14 cellular contexts compared by ENCODE assay signal in the genomic region with DNA sequence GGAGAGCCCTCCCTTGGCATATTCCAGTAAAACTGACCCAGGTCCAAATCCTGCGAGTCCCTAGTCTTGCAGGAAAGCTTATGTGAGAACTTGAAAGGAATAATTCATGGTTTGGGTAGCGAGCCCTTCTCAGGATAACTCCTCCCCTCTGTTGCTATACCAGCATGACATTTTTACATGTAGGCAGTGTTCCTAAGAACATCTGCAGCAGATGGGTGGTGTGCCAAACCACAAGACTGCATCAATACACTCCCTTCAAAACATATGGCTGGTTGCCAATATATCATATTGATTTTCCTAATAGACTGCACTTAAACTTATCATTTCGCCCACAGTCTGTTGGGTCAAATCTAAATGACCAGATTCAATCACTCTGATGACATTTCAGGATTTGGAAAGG. TPM values are rescaled to one million over a fixed set of nuclear protein-coding genes. Genes with fewer than 3 reads are reported as not detected.
A peak's percentile ranks its signal among the peaks of the same experiment; 100 is the strongest.
DNase-seq lines count a peak whose midpoint lies in the region; ATAC-seq, FAIRE-seq and TF ChIP-seq lines count a peak whose summit lies in the region.
"Had no signal": no experiment of that assay in that cellular context is flagged by ENCODE, and none has a peak within 500 bp of the region (broad histone marks: within the 10 kb centered on the region; RNA-seq: fewer than 3 reads in every experiment).

No MANE protein-coding gene starts in this region.

- H3K4me3 ChIP-seq in BLaER1 (no peak overlapping the region), bronchial epithelial cell (ENCODE audit: low read depth, low read length) (no peak overlapping the region), mucosa of descending colon (no peak overlapping the region)
- H3K4me3 ChIP-seq: colonic mucosa, gastrocnemius medialis, SK-N-MC had no signal

- H3K27ac ChIP-seq in BLaER1, result no peak overlapping the region
- H3K27ac ChIP-seq: colonic mucosa, gastrocnemius medialis, SK-N-MC had no signal

- DNase-seq in bronchial epithelial cell (ENCODE audit: low read depth) (peak; percentile 17), globus pallidus (ENCODE audit: low spot score) (peak; percentile 51), sciatic nerve (ENCODE audit: low spot score) (no peak), SW480 (ENCODE audit: low spot score) (no peak), mucosa of descending colon (no peak)
- DNase-seq: colonic mucosa; gastrocnemius medialis; NCI-H187; stimulated activated CD4-positive, alpha-beta T cell treated with anti-CD3 and anti-CD28 coated beads, Interleukin-2, amount 100 ng/mL, for 48 hours had no signal

- no peaks in the 10 kb centered on the region for H3K27me3 ChIP-seq in BLaER1
- no peaks in the 10 kb centered on the region for H3K27me3 ChIP-seq in bronchial epithelial cell (ENCODE audit: control insufficient read depth, insufficient read depth, low read length)
- H3K27me3 ChIP-seq: colonic mucosa, gastrocnemius medialis had no signal

- intact Hi-C loops in sciatic nerve (cut with DNase I), result loop anchor here (5.0 kb wide), 1 partner anchor 79 kb away; no protein-coding TSS in a partner anchor
- intact Hi-C loops in mucosa of descending colon (cut with DNase I, micrococcal nuclease), result loop anchor here in 1 of 2 donors (10.0 kb wide), 1 partner anchor 81 kb away; no protein-coding TSS in a partner anchor

- TF ChIP-seq RAD21 in Ishikawa (IDR thresholded peaks at IDR 0.05; ENCODE audit: low read depth), result no peak

- FAIRE-seq in bronchial epithelial cell (lab: Jason Lieb, UNC), result no peak
- FAIRE-seq: islet of Langerhans had no signal

- peaks cover 34% of the 10 kb centered on the region for H3K4me1 ChIP-seq in BLaER1
- H3K4me1 ChIP-seq in mucosa of descending colon (ENCODE audit: low read depth), result peaks cover under 1% of the 10 kb centered on the region
- H3K4me1 ChIP-seq: colonic mucosa, gastrocnemius medialis had no signal

- TF ChIP-seq EP300 in Ishikawa (IDR thresholded peaks at IDR 0.05; ENCODE audit: borderline replicate concordance), result no peak

- H3K9ac ChIP-seq in BLaER1, result no peak overlapping the region

- TF ChIP-seq CTCF in bronchial epithelial cell (IDR thresholded peaks at IDR 0.05; ENCODE audit: insufficient read depth, low read length, severe bottlenecking) (no peak), mucosa of descending colon (IDR thresholded peaks at IDR 0.05) (no peak)

- H3K36me3 ChIP-seq in BLaER1, result peaks cover 81% of the 10 kb centered on the region
- H3K36me3 ChIP-seq in bronchial epithelial cell (ENCODE audit: control insufficient read depth, insufficient read depth, low read length), result peaks cover 7% of the 10 kb centered on the region
- H3K36me3 ChIP-seq in mucosa of descending colon (ENCODE audit: low read depth), result peaks cover 3% of the 10 kb centered on the region

- H4K20me1 ChIP-seq in BLaER1, result no peaks in the 10 kb centered on the region

- ATAC-seq in sciatic nerve (no peak), GM19395 (IDR thresholded peaks at IDR 0.05; ENCODE audit: unreplicated experiment) (no peak), mucosa of descending colon (no peak)
- ATAC-seq: gastrocnemius medialis had no signal

- H3K9me3 ChIP-seq in BLaER1 (no peaks in the 10 kb centered on the region), mucosa of descending colon (no peaks in the 10 kb centered on the region)
- H3K9me3 ChIP-seq: colonic mucosa, gastrocnemius medialis had no signal

- H3K4me2 ChIP-seq in BLaER1, result peak overlapping the region; percentile 70

TF ChIP-seq in Ishikawa, 13 proteins besides CTCF, POLR2A, EP300 and RAD21:
- 0 out of 2 replicates have a peak, but pooled peaks have one; percentile 15 for TF ChIP-seq NFIC (IDR thresholded peaks at IDR 0.05)
- TF ChIP-seq EGR1 (IDR thresholded peaks at IDR 0.05), result no peak
- TF ChIP-seq, protein P1, sequence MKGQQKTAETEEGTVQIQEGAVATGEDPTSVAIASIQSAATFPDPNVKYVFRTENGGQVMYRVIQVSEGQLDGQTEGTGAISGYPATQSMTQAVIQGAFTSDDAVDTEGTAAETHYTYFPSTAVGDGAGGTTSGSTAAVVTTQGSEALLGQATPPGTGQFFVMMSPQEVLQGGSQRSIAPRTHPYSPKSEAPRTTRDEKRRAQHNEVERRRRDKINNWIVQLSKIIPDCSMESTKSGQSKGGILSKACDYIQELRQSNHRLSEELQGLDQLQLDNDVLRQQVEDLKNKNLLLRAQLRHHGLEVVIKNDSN (IDR thresholded peaks at IDR 0.05), result no peak
- TF ChIP-seq, protein P2, sequence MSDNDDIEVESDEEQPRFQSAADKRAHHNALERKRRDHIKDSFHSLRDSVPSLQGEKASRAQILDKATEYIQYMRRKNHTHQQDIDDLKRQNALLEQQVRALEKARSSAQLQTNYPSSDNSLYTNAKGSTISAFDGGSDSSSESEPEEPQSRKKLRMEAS (IDR thresholded peaks at IDR 0.05), result no peak

RNA-seq across cellular contexts. Expression of a gene that starts 19.9 kb away (rescaled TPM):
- total RNA-seq in bronchial epithelial cell, result 62.9 and 70.3 TPM in 2 replicates
- 80.5 TPM for total RNA-seq in sciatic nerve
- 100 to 1,000 TPM in 2 of 3 donors, 10 to 100 TPM in 1; 97.9 to 138 (median 114) TPM for total RNA-seq in mucosa of descending colon

RNA-seq across cellular contexts. Expression of a gene that starts 20.2 kb away (rescaled TPM):
- total RNA-seq in bronchial epithelial cell, result 38.3 and 38.7 TPM in 2 replicates
- total RNA-seq in sciatic nerve, result 26.3 TPM
- 10 to 100 TPM; 40.6 to 44.1 (median 42.0) TPM for total RNA-seq in mucosa of descending colon

Comparison
In these comparisons a context has a peak if more than half of its experiments do, and no peak if none do; other contexts are left out.
1. DNase-seq: peak in bronchial epithelial cell (single experiment) and globus pallidus (single experiment); none in sciatic nerve (single experiment), SW480 (single experiment) and mucosa of descending colon (0 of 3).